In genomic region chr7:2680792-2681490, GRCh38 we compare ENCODE assay signal across 1 cellular context.
TF ChIP-seq lines count a peak whose summit lies in the region.

No MANE protein-coding gene starts in this region.

TF ChIP-seq in HEK293T, 16 proteins besides CTCF, POLR2A, EP300 and RAD21:
- no peak for TF ChIP-seq L3MBTL2 (conservative IDR thresholded peaks at IDR 0.05)
- no peak for TF ChIP-seq LEF1 (IDR thresholded peaks at IDR 0.05; ENCODE audit: borderline replicate concordance)
- TF ChIP-seq PKNOX1 (IDR thresholded peaks at IDR 0.05), result no peak
- no peak for TF ChIP-seq BHLHE40 (IDR thresholded peaks at IDR 0.05; ENCODE audit: borderline replicate concordance)
- no peak for TF ChIP-seq FOXK2 (IDR thresholded peaks at IDR 0.05)
- TF ChIP-seq ZNF384 (IDR thresholded peaks at IDR 0.05), result no peak
- no peak for TF ChIP-seq ARNT (IDR thresholded peaks at IDR 0.05)
- no peak for TF ChIP-seq TARDBP (IDR thresholded peaks at IDR 0.05)
